ENCODE assay signal across 11 cellular contexts in the genomic region with DNA sequence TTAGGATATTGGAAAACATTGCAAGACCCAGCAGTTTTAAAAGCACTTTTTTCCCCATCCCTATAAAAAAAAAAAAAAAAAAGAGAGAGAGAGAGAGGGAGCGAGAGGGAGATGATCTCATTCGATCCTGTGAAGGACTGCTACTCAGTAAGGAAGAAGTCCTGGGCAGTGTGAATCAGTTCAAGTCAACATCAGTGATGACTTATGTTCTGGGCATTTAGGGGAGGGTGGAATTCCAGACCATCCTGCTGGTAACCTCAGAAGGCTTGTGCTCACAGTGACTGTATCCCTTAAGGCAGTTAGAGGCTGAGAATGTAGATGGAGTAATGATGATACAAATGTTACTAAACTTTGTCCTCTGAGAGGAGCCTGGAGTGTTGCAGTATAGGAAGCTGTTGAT.
A peak's percentile ranks its signal among the peaks of the same experiment; 100 is the strongest.
DNase-seq lines count a peak whose midpoint lies in the region; ATAC-seq and TF ChIP-seq lines count a peak whose summit lies in the region.
"Had no signal": no experiment of that assay in that cellular context is flagged by ENCODE, and none has a peak within 500 bp of the region (broad histone marks: within the 10 kb centered on the region; RNA-seq: fewer than 3 reads in every experiment).

No MANE protein-coding gene starts in this region.

- H3K4me1 Mint-ChIP-seq in activated T-helper 17 cell treated with anti-CD3 and anti-CD28 coated beads, Interleukin-2, amount 50 U/mL, for 72 hours, result peaks cover 3% of the 10 kb centered on the region

- H3K4me2 ChIP-seq in PC-3 (ENCODE audit: low read length), result peak overlapping the region; percentile 61
- peak overlapping the region; percentile 50 for H3K4me2 ChIP-seq in osteoblast (ENCODE audit: insufficient read depth, low read length)

- H3K4me1 ChIP-seq in PC-3 (ENCODE audit: insufficient read depth, low read length), result peaks cover 66% of the 10 kb centered on the region
- H3K4me1 ChIP-seq in osteoblast (ENCODE audit: insufficient read depth, low read length), result peaks cover 41% of the 10 kb centered on the region
- H3K4me1 ChIP-seq in thyroid gland, result peaks cover 3 to 13% of the 10 kb centered on the region in 2 donors

- H3K27me3 Mint-ChIP-seq in activated T-helper 17 cell treated with anti-CD3 and anti-CD28 coated beads, Interleukin-2, amount 50 U/mL, for 72 hours, result peaks cover 26% of the 10 kb centered on the region

- H3K27me3 ChIP-seq in PC-3 (ENCODE audit: low read length) (no peaks in the 10 kb centered on the region), osteoblast (ENCODE audit: insufficient read depth, low read length) (no peaks in the 10 kb centered on the region), thyroid gland (no peaks in the 10 kb centered on the region)
- H3K27me3 ChIP-seq: testis had no signal

- no peaks in the 10 kb centered on the region for H3K36me3 Mint-ChIP-seq in activated T-helper 17 cell treated with anti-CD3 and anti-CD28 coated beads, Interleukin-2, amount 50 U/mL, for 72 hours (ENCODE audit: low read depth)

- no peaks in the 10 kb centered on the region for H4K20me1 ChIP-seq in PC-3 (ENCODE audit: low read length)
- no peaks in the 10 kb centered on the region for H4K20me1 ChIP-seq in osteoblast (ENCODE audit: insufficient read depth, low read length)

- no peaks in the 10 kb centered on the region for H3K9me3 ChIP-seq in PC-3 (ENCODE audit: low read length)
- H3K9me3 ChIP-seq in osteoblast (ENCODE audit: low read depth, low read length), result no peaks in the 10 kb centered on the region
- no peaks in the 10 kb centered on the region for H3K9me3 ChIP-seq in thyroid gland
- H3K9me3 ChIP-seq: testis had no signal

- H3K79me2 ChIP-seq in PC-3 (ENCODE audit: low read length) (no peaks in the 10 kb centered on the region), osteoblast (ENCODE audit: insufficient read depth, low read length) (no peaks in the 10 kb centered on the region)

- no peaks in the 10 kb centered on the region for H3K36me3 ChIP-seq in PC-3 (ENCODE audit: low read depth, low read length)
- H3K36me3 ChIP-seq in osteoblast (ENCODE audit: insufficient read depth, low read length), result no peaks in the 10 kb centered on the region
- H3K36me3 ChIP-seq in thyroid gland, result no peaks in the 10 kb centered on the region

- CTCF ChIA-PET in PC-3 (lab: Charles Lee), result interaction anchor here (1.0 kb wide), 1 partner anchor 570 kb away, joined by 3 read pairs; no protein-coding TSS in a partner anchor

- POLR2A ChIA-PET in PC-3 (lab: Charles Lee; ENCODE audit: unreplicated experiment), result interaction anchor here (0.6 kb wide), 2 partner anchors 21 to 116 kb away, joined by 4 read pairs; no protein-coding TSS in a partner anchor

- TF ChIP-seq POLR2A in thyroid gland (IDR thresholded peaks at IDR 0.05), result no peak

- H3K4me3 ChIP-seq in PC-3 (ENCODE audit: low read length) (peak overlapping the region; percentile 7; the same call in 1 of the 2 replicates), epithelial cell of proximal tubule (ENCODE audit: low read depth, low read length) (no peak overlapping the region), osteoblast (ENCODE audit: insufficient read depth, low read length) (no peak overlapping the region), thyroid gland (replicated peaks in 1 of 3) (no peak overlapping the region)
- H3K4me3 ChIP-seq: testis had no signal

- H3K9ac ChIP-seq in PC-3 (ENCODE audit: low read length), result peak overlapping the region; percentile 21; the same call in 1 of the 2 replicates

- BruUV-seq in PC-3 (replicated peaks; lab: Mats Ljungman, UMichigan), result no TSS peak

- intact Hi-C loops in PC-3 (cut with micrococcal nuclease) (loop anchor here (1.0 to 10.0 kb wide), 11 partner anchors 11 to 398 kb away; no protein-coding TSS in a partner anchor), thyroid gland (cut with DNase I) (no loop called here)

- DNase-seq in DMS53 treated with DMSO at 0.1 percent for 48 hours (lab: John Stamatoyannopoulos, UW; ENCODE audit: unreplicated experiment) (peak; percentile 27), PC-3 (peak; percentile 100), epithelial cell of proximal tubule (ENCODE audit: low read depth) (peak; percentile 98), osteoblast (ENCODE audit: insufficient read length, low spot score, missing footprints) (peak; percentile 67), thyroid gland (no peak)
- DNase-seq: activated naive CD4-positive, alpha-beta T cell treated with anti-CD3 and anti-CD28 coated beads, Interleukin-2, amount 50 U/mL, for 16 hours; KBM-7; testis had no signal

- H3K9me3 Mint-ChIP-seq in activated T-helper 17 cell treated with anti-CD3 and anti-CD28 coated beads, Interleukin-2, amount 50 U/mL, for 72 hours, result peaks cover 2% of the 10 kb centered on the region

- 85 to 87% methylated on average over 2 of the region's 2 CpGs for WGBS in thyroid gland, 2 donors

- no peak for TF ChIP-seq CTCF in PC-3 (conservative IDR thresholded peaks at IDR 0.05; ENCODE audit: low read depth, low read length)
- no peak for TF ChIP-seq CTCF in epithelial cell of proximal tubule (conservative IDR thresholded peaks at IDR 0.05; ENCODE audit: low read depth, low read length)
- TF ChIP-seq CTCF in osteoblast (IDR thresholded peaks at IDR 0.05; ENCODE audit: extremely low read depth, low read depth, low read length), result no peak
- no peak for TF ChIP-seq CTCF in thyroid gland (IDR thresholded peaks at IDR 0.05)

- no peak overlapping the region for H3K27ac Mint-ChIP-seq in activated T-helper 17 cell treated with anti-CD3 and anti-CD28 coated beads, Interleukin-2, amount 50 U/mL, for 72 hours

- peaks cover 9% of the 10 kb centered on the region for H3F3A ChIP-seq in PC-3 (ENCODE audit: low read length, unreplicated experiment)

- no peak overlapping the region for H3K4me3 Mint-ChIP-seq in activated T-helper 17 cell treated with anti-CD3 and anti-CD28 coated beads, Interleukin-2, amount 50 U/mL, for 72 hours

- H3K27ac ChIP-seq in PC-3 (ENCODE audit: low read length), result peak overlapping the region; percentile 74
- peak overlapping the region; percentile 97 for H3K27ac ChIP-seq in osteoblast (ENCODE audit: low read depth, low read length)
- no peak overlapping the region for H3K27ac ChIP-seq in thyroid gland
- H3K27ac ChIP-seq: testis had no signal

- ATAC-seq in PC-3 (peak; percentile 96), GM18873 (IDR thresholded peaks at IDR 0.05; ENCODE audit: low FRiP score, unreplicated experiment) (no peak)
- no peak for ATAC-seq in activated T-helper 17 cell treated with anti-CD3 and anti-CD28 coated beads, Interleukin-2, amount 50 U/mL, for 72 hours (replicated peaks)
- no peak for ATAC-seq in activated CD4-positive, CD25-positive, alpha-beta regulatory T cell treated with anti-CD3 and anti-CD28 coated beads, Interleukin-2, amount 50 U/mL, for 24 hours

- H2AFZ ChIP-seq in PC-3 (ENCODE audit: low read length) (no peak overlapping the region), osteoblast (ENCODE audit: low read length) (no peak overlapping the region)

- H3K9me2 ChIP-seq in PC-3 (replicated peaks; ENCODE audit: low read length), result no peaks in the 10 kb centered on the region

Comparison
In these comparisons a context has a peak if more than half of its experiments do, and no peak if none do; other contexts are left out.
1. DNase-seq: peak in DMS53 treated with DMSO at 0.1 percent for 48 hours (single experiment), PC-3 (single experiment), epithelial cell of proximal tubule (single experiment) and osteoblast (single experiment); none in thyroid gland (0 of 2).
2. H3K27ac ChIP-seq: peak in PC-3 (single experiment) and osteoblast (single experiment); none in thyroid gland (0 of 3).